Comparison of ENCODE assay signal across 23 cellular contexts in genomic region chr1:224160171-224160682, GRCh38. TPM values are rescaled to one million over a fixed set of nuclear protein-coding genes. Genes with fewer than 3 reads are reported as not detected.
DNase-seq lines count a peak whose midpoint lies in the region; ATAC-seq and TF ChIP-seq lines count a peak whose summit lies in the region.
"Had no signal": no experiment of that assay in that cellular context is flagged by ENCODE, and none has a peak within 500 bp of the region (broad histone marks: within the 10 kb centered on the region; RNA-seq: fewer than 3 reads in every experiment).

No MANE protein-coding gene starts in this region.

- H3K4me1 ChIP-seq in GM23338 (ENCODE audit: insufficient read depth), result peaks cover 8% of the 10 kb centered on the region
- H3K4me1 ChIP-seq: SJSA1 had no signal

- peaks cover 2% of the 10 kb centered on the region for H3K27me3 Mint-ChIP-seq in GM23338 (ENCODE audit: insufficient read depth, low read depth, poor library complexity)
- no peaks in the 10 kb centered on the region for H3K27me3 Mint-ChIP-seq in WTC11 (ENCODE audit: low read depth)
- no peaks in the 10 kb centered on the region for H3K27me3 Mint-ChIP-seq in osteocyte (ENCODE audit: unreplicated experiment)
- no peaks in the 10 kb centered on the region for H3K27me3 Mint-ChIP-seq in activated T-helper 1 cell treated with anti-CD3 and anti-CD28 coated beads, Interleukin-12 subunit alpha, Interleukin-12 subunit beta, Interleukin-2, Interleukin-4 antibody, amounts not matched to agents 30 ng/mL and 10 ng/mL and 1 ng/mL, durations not matched to agents 14 hours and 24 hours and 36 hours (ENCODE audit: insufficient read depth)
- H3K27me3 Mint-ChIP-seq: B cell had no signal

- peaks cover 16% of the 10 kb centered on the region for H3F3A ChIP-seq in GM23338 (replicated peaks; ENCODE audit: low read depth)

- CTCF ChIA-PET in WTC11 (lab: Charles Lee), result no interaction called here

- H3K27ac ChIP-seq in GM23338 (ENCODE audit: low read depth), result no peak overlapping the region
- H3K27ac ChIP-seq: C4-2B, SJSA1 had no signal

- peaks cover 43% of the 10 kb centered on the region for H3K36me3 Mint-ChIP-seq in GM23338 (ENCODE audit: low read depth)
- H3K36me3 Mint-ChIP-seq in WTC11, result peaks cover 42% of the 10 kb centered on the region
- peaks cover 24% of the 10 kb centered on the region for H3K36me3 Mint-ChIP-seq in osteocyte (ENCODE audit: unreplicated experiment)
- peaks cover 19% of the 10 kb centered on the region for H3K36me3 Mint-ChIP-seq in activated T-helper 1 cell treated with anti-CD3 and anti-CD28 coated beads, Interleukin-12 subunit alpha, Interleukin-12 subunit beta, Interleukin-2, Interleukin-4 antibody, amounts not matched to agents 30 ng/mL and 10 ng/mL and 1 ng/mL, durations not matched to agents 14 hours and 24 hours and 36 hours (ENCODE audit: low read depth)

- intact Hi-C loops in activated T-helper 1 cell treated with anti-CD3 and anti-CD28 coated beads, Interleukin-12 subunit alpha, Interleukin-12 subunit beta, Interleukin-2, Interleukin-4 antibody, amounts not matched to agents 30 ng/mL and 10 ng/mL and 1 ng/mL, durations not matched to agents 14 hours and 24 hours and 36 hours (cut with micrococcal nuclease), result no loop called here
- intact Hi-C loops in posterior vena cava (cut with DNase I), result loop anchor here in 1 of 2 donors (10.0 kb wide), 1 partner anchor 1605 kb away; no protein-coding TSS in a partner anchor

- no peaks in the 10 kb centered on the region for H3K79me2 ChIP-seq in GM23338 (replicated peaks; ENCODE audit: insufficient read depth)

- peaks cover 18% of the 10 kb centered on the region; the same call in 1 of the 2 replicates for H3K36me3 ChIP-seq in GM23338 (ENCODE audit: insufficient read depth)

- POLR2A ChIA-PET in WTC11 (lab: Charles Lee), result no interaction called here

- no peaks in the 10 kb centered on the region for H3K27me3 ChIP-seq in GM23338 (ENCODE audit: insufficient read depth)
- H3K27me3 ChIP-seq: SJSA1 had no signal

- no peaks in the 10 kb centered on the region for H3K9me2 ChIP-seq in GM23338 (ENCODE audit: insufficient read depth)

- no peak overlapping the region for H3K4me3 ChIP-seq in GM23338
- H3K4me3 ChIP-seq: SJSA1 had no signal

- H3K4me3 Mint-ChIP-seq in GM23338 (no peak overlapping the region), WTC11 (no peak overlapping the region), osteocyte (ENCODE audit: unreplicated experiment) (no peak overlapping the region)
- H3K4me3 Mint-ChIP-seq in activated T-helper 1 cell treated with anti-CD3 and anti-CD28 coated beads, Interleukin-12 subunit alpha, Interleukin-12 subunit beta, Interleukin-2, Interleukin-4 antibody, amounts not matched to agents 30 ng/mL and 10 ng/mL and 1 ng/mL, durations not matched to agents 14 hours and 24 hours and 36 hours, result no peak overlapping the region
- H3K4me3 Mint-ChIP-seq: B cell; CD8-positive, alpha-beta T cell had no signal

- peak overlapping the region; percentile 19; the same call in 1 of the 2 replicates for H3K27ac Mint-ChIP-seq in GM23338
- 0 out of 2 replicates have a peak overlapping the region, but pooled peaks have one; percentile 55 for H3K27ac Mint-ChIP-seq in WTC11
- no peak overlapping the region for H3K27ac Mint-ChIP-seq in osteocyte (ENCODE audit: unreplicated experiment)
- H3K27ac Mint-ChIP-seq in activated T-helper 1 cell treated with anti-CD3 and anti-CD28 coated beads, Interleukin-12 subunit alpha, Interleukin-12 subunit beta, Interleukin-2, Interleukin-4 antibody, amounts not matched to agents 30 ng/mL and 10 ng/mL and 1 ng/mL, durations not matched to agents 14 hours and 24 hours and 36 hours, result no peak overlapping the region
- H3K27ac Mint-ChIP-seq: B cell; CD8-positive, alpha-beta T cell had no signal

- H3K9me3 Mint-ChIP-seq in GM23338, result no peaks in the 10 kb centered on the region
- peaks cover 5% of the 10 kb centered on the region for H3K9me3 Mint-ChIP-seq in WTC11
- H3K9me3 Mint-ChIP-seq in osteocyte (ENCODE audit: unreplicated experiment), result no peaks in the 10 kb centered on the region
- no peaks in the 10 kb centered on the region for H3K9me3 Mint-ChIP-seq in activated T-helper 1 cell treated with anti-CD3 and anti-CD28 coated beads, Interleukin-12 subunit alpha, Interleukin-12 subunit beta, Interleukin-2, Interleukin-4 antibody, amounts not matched to agents 30 ng/mL and 10 ng/mL and 1 ng/mL, durations not matched to agents 14 hours and 24 hours and 36 hours
- H3K9me3 Mint-ChIP-seq: CD8-positive, alpha-beta T cell had no signal

- no peak for DNase-seq in GM23338 (ENCODE audit: low spot score)
- peak; percentile 31 for DNase-seq in OCI-M2 (lab: John Stamatoyannopoulos, UW; ENCODE audit: unreplicated experiment)
- no peak for DNase-seq in WTC11 (ENCODE audit: low spot score)
- DNase-seq in osteocyte (ENCODE audit: extremely low spot score, unreplicated experiment), result peak; percentile 21
- no peak for DNase-seq in activated T-helper 1 cell treated with anti-CD3 and anti-CD28 coated beads, Interleukin-12 subunit alpha, Interleukin-12 subunit beta, Interleukin-2, Interleukin-4 antibody, amounts not matched to agents 30 ng/mL and 10 ng/mL and 1 ng/mL, durations not matched to agents 14 hours and 24 hours and 36 hours (ENCODE audit: low spot score)
- no peak for DNase-seq in posterior vena cava (ENCODE audit: low spot score)
- DNase-seq: Calu3; CD8-positive, alpha-beta T cell; DMS79 treated with DMSO at 0.1 percent for 48 hours; H7; KG1; MM.1S; NCI-H2029; NCI-H446; NCI-H524 treated with DMSO at 0.1 percent for 48 hours; NCI-H774; NK-92 treated with Interleukin-12 subunit alpha and Interleukin-12 subunit beta, amount 100 ng/mL, for 24 hours; Right ventricle myocardium superior; RPMI8226 had no signal

- peaks cover 24% of the 10 kb centered on the region for H3K4me1 Mint-ChIP-seq in GM23338
- peaks cover 16% of the 10 kb centered on the region for H3K4me1 Mint-ChIP-seq in WTC11
- peaks cover 3% of the 10 kb centered on the region for H3K4me1 Mint-ChIP-seq in osteocyte (ENCODE audit: unreplicated experiment)
- H3K4me1 Mint-ChIP-seq in activated T-helper 1 cell treated with anti-CD3 and anti-CD28 coated beads, Interleukin-12 subunit alpha, Interleukin-12 subunit beta, Interleukin-2, Interleukin-4 antibody, amounts not matched to agents 30 ng/mL and 10 ng/mL and 1 ng/mL, durations not matched to agents 14 hours and 24 hours and 36 hours (ENCODE audit: low read depth), result peaks cover 16% of the 10 kb centered on the region
- H3K4me1 Mint-ChIP-seq: B cell had no signal

- H4K20me1 ChIP-seq in GM23338 (replicated peaks; ENCODE audit: insufficient read depth), result no peaks in the 10 kb centered on the region

- no peak overlapping the region for H3K4me2 ChIP-seq in GM23338

- TF ChIP-seq CTCF in GM23338 (conservative IDR thresholded peaks at IDR 0.05; ENCODE audit: low read depth in 2 of 2) (no peak), WTC11 (IDR thresholded peaks at IDR 0.05) (no peak), osteocyte (IDR thresholded peaks at IDR 0.05) (no peak)

- no peak overlapping the region for H2AFZ ChIP-seq in GM23338

- ATAC-seq in GM23338 (no peak), WTC11 (no peak), GM19452 (IDR thresholded peaks at IDR 0.05; ENCODE audit: unreplicated experiment) (no peak)
- ATAC-seq: CD8-positive, alpha-beta T cell had no signal

TF ChIP-seq in WTC11, 78 proteins besides CTCF, POLR2A, EP300 and RAD21 (continues in another document):
- no peak for TF ChIP-seq NFATC4 (CRISPR knock-in tag; IDR thresholded peaks at IDR 0.05)
- no peak for TF ChIP-seq GABPB1 (CRISPR knock-in tag; IDR thresholded peaks at IDR 0.05)

RNA-seq across cellular contexts. Expression of gene DEGS1, which starts 22.8 kb away (rescaled TPM):
- total RNA-seq in GM23338 (2014; rRNA removed; shearing (Covaris generic)), result 59.8 and 67.9 TPM in 2 replicates
- 42.5 and 45.7 TPM in 2 replicates for polyA plus RNA-seq in GM23338 (2016; fragmentation: Nextera tagmentation; extraction: Ambion mirVana)
- total RNA-seq in WTC11 (2021) (30.2 to 31.6 TPM (median 30.7 TPM) in 3 replicates), osteocyte (110 and 117 TPM in 2 replicates), posterior vena cava (100 to 1,000 TPM in 1 of 2 donors, 10 to 100 TPM in 1; 91.5 to 109 TPM)
- total RNA-seq in activated T-helper 1 cell treated with anti-CD3 and anti-CD28 coated beads, Interleukin-12 subunit alpha, Interleukin-12 subunit beta, Interleukin-2, Interleukin-4 antibody, amounts not matched to agents 30 ng/mL and 10 ng/mL and 1 ng/mL, durations not matched to agents 14 hours and 24 hours and 36 hours, result 54.7 and 57.1 TPM in 2 replicates

RNA-seq across cellular contexts. Expression of gene FBXO28, which starts 46.3 kb away (rescaled TPM):
- total RNA-seq in GM23338 (2014; rRNA removed; shearing (Covaris generic)), result 38.8 and 45.2 TPM in 2 replicates
- polyA plus RNA-seq in GM23338 (2016; fragmentation: Nextera tagmentation; extraction: Ambion mirVana), result 16.9 and 18.1 TPM in 2 replicates
- total RNA-seq in WTC11 (2021), result 32.8 to 36.8 TPM (median 34.1 TPM) in 3 replicates
- 26.0 and 28.1 TPM in 2 replicates for total RNA-seq in osteocyte
- total RNA-seq in activated T-helper 1 cell treated with anti-CD3 and anti-CD28 coated beads, Interleukin-12 subunit alpha, Interleukin-12 subunit beta, Interleukin-2, Interleukin-4 antibody, amounts not matched to agents 30 ng/mL and 10 ng/mL and 1 ng/mL, durations not matched to agents 14 hours and 24 hours and 36 hours, result 29.3 and 32.2 TPM in 2 replicates
- total RNA-seq in posterior vena cava, result 10 to 100 TPM; 26.5 to 28.1 TPM

Comparison
In these comparisons a context has a peak if more than half of its experiments do, and no peak if none do; other contexts are left out.
1. DNase-seq: peak in OCI-M2 (single experiment) and osteocyte (single experiment); none in GM23338 (single experiment), WTC11 (single experiment), activated T-helper 1 cell treated with anti-CD3 and anti-CD28 coated beads, Interleukin-12 subunit alpha, Interleukin-12 subunit beta, Interleukin-2, Interleukin-4 antibody, amounts not matched to agents 30 ng/mL and 10 ng/mL and 1 ng/mL, durations not matched to agents 14 hours and 24 hours and 36 hours (single experiment) and posterior vena cava (single experiment).
2. H3K27ac Mint-ChIP-seq: peak in GM23338 (single experiment) and WTC11 (single experiment); none in osteocyte (single experiment) and activated T-helper 1 cell treated with anti-CD3 and anti-CD28 coated beads, Interleukin-12 subunit alpha, Interleukin-12 subunit beta, Interleukin-2, Interleukin-4 antibody, amounts not matched to agents 30 ng/mL and 10 ng/mL and 1 ng/mL, durations not matched to agents 14 hours and 24 hours and 36 hours (single experiment).